ENCODE assay signal across 12 cellular contexts in the genomic region with DNA sequence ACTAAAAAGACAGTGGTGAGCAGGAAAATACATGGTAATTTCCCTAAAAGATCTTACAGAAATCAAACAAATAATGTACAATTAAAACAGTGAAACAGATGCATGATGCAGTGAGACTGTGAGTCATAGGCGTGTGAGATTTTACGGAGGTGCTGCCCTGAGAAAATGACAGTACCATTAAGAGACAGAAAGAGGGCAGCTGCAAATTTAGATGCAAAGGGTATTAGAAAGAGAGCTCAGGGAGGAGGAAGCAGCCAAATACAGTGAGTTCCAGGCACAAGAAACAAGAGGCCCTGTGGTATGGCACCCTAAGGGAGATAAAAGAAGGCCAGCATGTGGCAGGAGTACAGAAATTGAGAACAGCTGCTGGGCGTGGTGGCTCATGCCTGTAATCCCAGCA.
DNase-seq lines count a peak whose midpoint lies in the region; ATAC-seq and TF ChIP-seq lines count a peak whose summit lies in the region.
"Had no signal": no experiment of that assay in that cellular context is flagged by ENCODE, and none has a peak within 500 bp of the region (broad histone marks: within the 10 kb centered on the region; RNA-seq: fewer than 3 reads in every experiment).

No MANE protein-coding gene starts in this region.

- H3K4me1 Mint-ChIP-seq in neural progenitor cell, result peaks cover 11% of the 10 kb centered on the region

- H3K27ac Mint-ChIP-seq in neural progenitor cell, result no peak overlapping the region
- H3K27ac Mint-ChIP-seq: activated T-cell treated with anti-CD3 and anti-CD28 coated beads, Interleukin-2, amount 50 U/mL, for 24 hours had no signal

- no peak for ATAC-seq in HG02798 (IDR thresholded peaks at IDR 0.05; ENCODE audit: poor library complexity, unreplicated experiment)
- ATAC-seq in HG02973 (IDR thresholded peaks at IDR 0.05; ENCODE audit: unreplicated experiment), result no peak
- ATAC-seq: Panc1 had no signal

- TF ChIP-seq CTCF in neural progenitor cell (IDR thresholded peaks at IDR 0.05), result no peak

- H2AFZ ChIP-seq in neural progenitor cell (replicated peaks), result no peak overlapping the region

- no peaks in the 10 kb centered on the region for H3K27me3 Mint-ChIP-seq in neural progenitor cell (ENCODE audit: insufficient read depth, low read depth)
- H3K27me3 Mint-ChIP-seq: activated T-cell treated with anti-CD3 and anti-CD28 coated beads, Interleukin-2, amount 50 U/mL, for 24 hours had no signal

- peaks cover 4% of the 10 kb centered on the region for H4K20me1 ChIP-seq in neural progenitor cell (ENCODE audit: low read depth)

- no peaks in the 10 kb centered on the region for H3K9me3 Mint-ChIP-seq in neural progenitor cell

- no peak overlapping the region for H3K27ac ChIP-seq in neural progenitor cell

- H3K9me3 ChIP-seq in neural progenitor cell (ENCODE audit: low read depth), result no peaks in the 10 kb centered on the region

- no peaks in the 10 kb centered on the region for H3K36me3 Mint-ChIP-seq in neural progenitor cell

- H3F3A ChIP-seq in neural progenitor cell (ENCODE audit: low read depth), result peaks cover 9% of the 10 kb centered on the region

- no peak overlapping the region for H3K9ac ChIP-seq in neural progenitor cell

- H3K27me3 ChIP-seq in neural progenitor cell, result no peaks in the 10 kb centered on the region

- peak; percentile 1 for DNase-seq in ELR (ENCODE audit: low read depth)
- peak; percentile 6 for DNase-seq in NCI-H82 (lab: John Stamatoyannopoulos, UW)
- DNase-seq in dedifferentiated amniotic fluid mesenchymal stem cell (ENCODE audit: extremely low spot score), result peak; percentile 20
- peak; percentile 32 for DNase-seq in neural progenitor cell (ENCODE audit: low spot score)
- no peak for DNase-seq in NCI-H2029 (lab: John Stamatoyannopoulos, UW)
- no peak for DNase-seq in middle frontal gyrus (ENCODE audit: extremely low spot score, low spot score)
- DNase-seq: activated T-cell treated with anti-CD3 and anti-CD28 coated beads, Interleukin-2, amount 50 U/mL, for 24 hours; erythroblast; stimulated activated CD4-positive, alpha-beta T cell treated with anti-CD3 and anti-CD28 coated beads, Interleukin-12 subunit alpha, Interleukin-12 subunit beta, amount 100 ng/mL, for 4 hours had no signal

- H3K4me1 ChIP-seq in neural progenitor cell, result peaks cover 18% of the 10 kb centered on the region

- H3K79me2 ChIP-seq in neural progenitor cell (ENCODE audit: low read depth), result no peaks in the 10 kb centered on the region

- H3K4me3 ChIP-seq in neural progenitor cell, result no peak overlapping the region

- peak overlapping the region; percentile 40 for H3K4me2 ChIP-seq in neural progenitor cell

- H3K36me3 ChIP-seq in neural progenitor cell, result no peaks in the 10 kb centered on the region

- H3K4me3 Mint-ChIP-seq in neural progenitor cell, result no peak overlapping the region
- H3K4me3 Mint-ChIP-seq: activated T-cell treated with anti-CD3 and anti-CD28 coated beads, Interleukin-2, amount 50 U/mL, for 24 hours had no signal

Comparison
In these comparisons a context has a peak if more than half of its experiments do, and no peak if none do; other contexts are left out.
1. DNase-seq: peak in ELR (single experiment), NCI-H82 (single experiment), dedifferentiated amniotic fluid mesenchymal stem cell (single experiment) and neural progenitor cell (single experiment); none in NCI-H2029 (single experiment) and middle frontal gyrus (single experiment).